Comparison of ENCODE assay signal across 11 cellular contexts in genomic region chr10:79101560-79101971, GRCh38. TPM values are rescaled to one million over a fixed set of nuclear protein-coding genes. Genes with fewer than 3 reads are reported as not detected.
A peak's percentile ranks its signal among the peaks of the same experiment; 100 is the strongest.
DNase-seq lines count a peak whose midpoint lies in the region; ATAC-seq and TF ChIP-seq lines count a peak whose summit lies in the region.
"Had no signal": no experiment of that assay in that cellular context is flagged by ENCODE, and none has a peak within 500 bp of the region (broad histone marks: within the 10 kb centered on the region; RNA-seq: fewer than 3 reads in every experiment).

No MANE protein-coding gene starts in this region.

- H2BK5ac ChIP-seq in mesenchymal stem cell (ENCODE audit: low read depth, low read length, poor library complexity, severe bottlenecking) = no peak overlapping the region

- H3K9me3 ChIP-seq in mesenchymal stem cell (ENCODE audit: control insufficient read depth, low read length) (no peaks in the 10 kb centered on the region), thoracic aorta (no peaks in the 10 kb centered on the region)

- ATAC-seq in WTC11 (no peak), thoracic aorta (ENCODE audit: insufficient number of reproducible peaks, low FRiP score, low read depth) (no peak)
- ATAC-seq in effector memory CD8-positive, alpha-beta T cell (replicated peaks) = no peak
- ATAC-seq: stimulated activated memory B cell treated with anti-CD40 and anti-IgM and Interleukin-4, amounts not matched to agents 10 μg/mL and 1 μg/mL and 100 μg/mL, for 72 hours had no signal

- H3K4me3 Mint-ChIP-seq in WTC11 = no peak overlapping the region
- H3K4me3 Mint-ChIP-seq in effector memory CD8-positive, alpha-beta T cell = peak overlapping the region in 1 of 2 donors; percentile 30
- H3K4me3 Mint-ChIP-seq: stimulated activated memory B cell treated with anti-CD40 and anti-IgM and Interleukin-4, amounts not matched to agents 10 μg/mL and 1 μg/mL and 100 μg/mL, for 72 hours had no signal

- H3K4me3 ChIP-seq in mesenchymal stem cell (ENCODE audit: insufficient read depth in 1 of 2, low read depth in 1 of 2, low read length in 2 of 2) (no peak overlapping the region), thoracic aorta (no peak overlapping the region)

- H3K27ac Mint-ChIP-seq in WTC11 = peak overlapping the region; percentile 84; the same call in 1 of the 2 replicates
- H3K27ac Mint-ChIP-seq in effector memory CD8-positive, alpha-beta T cell = peak overlapping the region in 1 of 2 donors; percentile 66
- H3K27ac Mint-ChIP-seq: stimulated activated memory B cell treated with anti-CD40 and anti-IgM and Interleukin-4, amounts not matched to agents 10 μg/mL and 1 μg/mL and 100 μg/mL, for 72 hours had no signal

- H2AFZ ChIP-seq in mesenchymal stem cell (ENCODE audit: low read depth, low read length) = no peak overlapping the region

- peak overlapping the region; percentile 54 for H3K9ac ChIP-seq in mesenchymal stem cell (ENCODE audit: low read length)

- H2BK15ac ChIP-seq in mesenchymal stem cell (ENCODE audit: low read depth, poor library complexity, severe bottlenecking) = peak overlapping the region; percentile 31

- peak overlapping the region; percentile 18 to 94 for H2BK12ac ChIP-seq in mesenchymal stem cell (ENCODE audit: low read length in 2 of 2)

- H3K36me3 Mint-ChIP-seq in WTC11 = no peaks in the 10 kb centered on the region
- H3K36me3 Mint-ChIP-seq in effector memory CD8-positive, alpha-beta T cell (ENCODE audit: insufficient read depth) = peaks cover 8% of the 10 kb centered on the region
- H3K36me3 Mint-ChIP-seq: stimulated activated memory B cell treated with anti-CD40 and anti-IgM and Interleukin-4, amounts not matched to agents 10 μg/mL and 1 μg/mL and 100 μg/mL, for 72 hours had no signal

- H3K27me3 ChIP-seq in mesenchymal stem cell (ENCODE audit: control insufficient read depth in 1 of 2, insufficient read depth in 1 of 2, low read length in 2 of 2) (no peaks in the 10 kb centered on the region), thoracic aorta (replicated peaks; ENCODE audit: insufficient read depth) (no peaks in the 10 kb centered on the region)

- peak overlapping the region; percentile 69 to 77 for H3K4ac ChIP-seq in mesenchymal stem cell (ENCODE audit: low read depth in 1 of 2, low read length in 2 of 2)

- peaks cover 79% of the 10 kb centered on the region for H3K4me1 ChIP-seq in mesenchymal stem cell (ENCODE audit: control insufficient read depth, insufficient read depth, low read depth, low read length)
- H3K4me1 ChIP-seq in thoracic aorta (ENCODE audit: control insufficient read depth in 1 of 2, low read depth in 2 of 2) = peaks cover 48 to 88% of the 10 kb centered on the region in 2 donors

- peak overlapping the region; percentile 83 to 97 for H3K18ac ChIP-seq in mesenchymal stem cell (ENCODE audit: low read depth in 1 of 2, low read length in 2 of 2)

- H3K27me3 Mint-ChIP-seq in WTC11 (ENCODE audit: low read depth) = no peaks in the 10 kb centered on the region
- no peaks in the 10 kb centered on the region for H3K27me3 Mint-ChIP-seq in effector memory CD8-positive, alpha-beta T cell

- WGBS in mesenchymal stem cell = 66% methylated on average over 6 of the region's 11 CpGs

- no peak overlapping the region for H3K23ac ChIP-seq in mesenchymal stem cell (ENCODE audit: low read length in 2 of 2)

- peaks cover 8% of the 10 kb centered on the region for H3K79me1 ChIP-seq in mesenchymal stem cell (replicated peaks; ENCODE audit: low read length, poor library complexity, severe bottlenecking)

- H2BK120ac ChIP-seq in mesenchymal stem cell (ENCODE audit: low read depth, low read length) = no peak overlapping the region

- no peaks in the 10 kb centered on the region for H3K9me3 Mint-ChIP-seq in WTC11
- H3K9me3 Mint-ChIP-seq in effector memory CD8-positive, alpha-beta T cell = no peaks in the 10 kb centered on the region
- H3K9me3 Mint-ChIP-seq: stimulated activated memory B cell treated with anti-CD40 and anti-IgM and Interleukin-4, amounts not matched to agents 10 μg/mL and 1 μg/mL and 100 μg/mL, for 72 hours had no signal

- CTCF ChIA-PET in WTC11 (lab: Charles Lee) = interaction anchor here (1.5 to 3.5 kb wide), 2 partner anchors 94 to 96 kb away, joined by 5 to 12 read pairs; no protein-coding TSS in a partner anchor

- POLR2A ChIA-PET in WTC11 (lab: Charles Lee) = no interaction called here

- H4K8ac ChIP-seq in mesenchymal stem cell (ENCODE audit: low read length) = no peak overlapping the region

- no peak overlapping the region for H3K4me2 ChIP-seq in mesenchymal stem cell (ENCODE audit: low read length, poor library complexity, severe bottlenecking)

- H3K36me3 ChIP-seq in mesenchymal stem cell (ENCODE audit: control insufficient read depth in 1 of 2, insufficient read depth in 2 of 2, low read depth in 1 of 2, low read length in 2 of 2) (peaks cover 39 to 59% of the 10 kb centered on the region in 2 experiments), thoracic aorta (no peaks in the 10 kb centered on the region)

- peak overlapping the region in 1 of 2 experiments; percentile 22 for H3K14ac ChIP-seq in mesenchymal stem cell (ENCODE audit: low read length in 2 of 2)

- H3K4me1 Mint-ChIP-seq in WTC11 = peaks cover 73% of the 10 kb centered on the region
- H3K4me1 Mint-ChIP-seq in effector memory CD8-positive, alpha-beta T cell (ENCODE audit: low read depth in 2 of 2) = peaks cover 13 to 50% of the 10 kb centered on the region in 2 donors

- H3K27ac ChIP-seq in mesenchymal stem cell (ENCODE audit: low read length, poor library complexity, severe bottlenecking) (no peak overlapping the region), thoracic aorta (peak overlapping the region; percentile 67 to 77)
- H3K27ac ChIP-seq: 22Rv1 had no signal

- DNase-seq in DMS153 (lab: John Stamatoyannopoulos, UW) (peak; percentile 18), DMS153 treated with DMSO at 0.1 percent for 48 hours (lab: John Stamatoyannopoulos, UW; ENCODE audit: unreplicated experiment) (no peak), WTC11 (ENCODE audit: low spot score) (no peak), mesenchymal stem cell (no peak), thoracic aorta (ENCODE audit: low spot score) (no peak), SKM-1 (lab: John Stamatoyannopoulos, UW; ENCODE audit: unreplicated experiment) (no peak), DMS79 treated with DMSO at 0.1 percent for 48 hours (lab: John Stamatoyannopoulos, UW) (no peak)
- no peak for DNase-seq in effector memory CD8-positive, alpha-beta T cell
- DNase-seq: activated naive CD4-positive, alpha-beta T cell treated with anti-CD3 and anti-CD28 coated beads, Interleukin-2, amount 50 U/mL, for 16 hours had no signal

- no peak for TF ChIP-seq CTCF in WTC11 (IDR thresholded peaks at IDR 0.05)
- no peak for TF ChIP-seq CTCF in thoracic aorta (IDR thresholded peaks at IDR 0.05)

- H2AK5ac ChIP-seq in mesenchymal stem cell (ENCODE audit: low read length, severe bottlenecking) = no peak overlapping the region

- H4K91ac ChIP-seq in mesenchymal stem cell (ENCODE audit: low read length) = peak overlapping the region; percentile 76

TF ChIP-seq in WTC11, 78 proteins besides CTCF, POLR2A, EP300 and RAD21:
- no peak for TF ChIP-seq HMGA2 (CRISPR knock-in tag; IDR thresholded peaks at IDR 0.05)

RNA-seq across cellular contexts. Expression of gene ZMIZ1, which starts 32.8 kb away (rescaled TPM):
- 34.3 to 44.4 TPM (median 35.2 TPM) in 3 replicates for total RNA-seq in WTC11 (2021)
- 36.4 TPM for polyA plus RNA-seq in mesenchymal stem cell (2013, experiment 1 of 2)
- polyA plus RNA-seq in mesenchymal stem cell (2013, experiment 2 of 2) = 35.8 TPM
- 10 to 100 TPM; 57.8 to 81.6 TPM for total RNA-seq in thoracic aorta
